ENCODE assay signal across 8 cellular contexts in the genomic region with DNA sequence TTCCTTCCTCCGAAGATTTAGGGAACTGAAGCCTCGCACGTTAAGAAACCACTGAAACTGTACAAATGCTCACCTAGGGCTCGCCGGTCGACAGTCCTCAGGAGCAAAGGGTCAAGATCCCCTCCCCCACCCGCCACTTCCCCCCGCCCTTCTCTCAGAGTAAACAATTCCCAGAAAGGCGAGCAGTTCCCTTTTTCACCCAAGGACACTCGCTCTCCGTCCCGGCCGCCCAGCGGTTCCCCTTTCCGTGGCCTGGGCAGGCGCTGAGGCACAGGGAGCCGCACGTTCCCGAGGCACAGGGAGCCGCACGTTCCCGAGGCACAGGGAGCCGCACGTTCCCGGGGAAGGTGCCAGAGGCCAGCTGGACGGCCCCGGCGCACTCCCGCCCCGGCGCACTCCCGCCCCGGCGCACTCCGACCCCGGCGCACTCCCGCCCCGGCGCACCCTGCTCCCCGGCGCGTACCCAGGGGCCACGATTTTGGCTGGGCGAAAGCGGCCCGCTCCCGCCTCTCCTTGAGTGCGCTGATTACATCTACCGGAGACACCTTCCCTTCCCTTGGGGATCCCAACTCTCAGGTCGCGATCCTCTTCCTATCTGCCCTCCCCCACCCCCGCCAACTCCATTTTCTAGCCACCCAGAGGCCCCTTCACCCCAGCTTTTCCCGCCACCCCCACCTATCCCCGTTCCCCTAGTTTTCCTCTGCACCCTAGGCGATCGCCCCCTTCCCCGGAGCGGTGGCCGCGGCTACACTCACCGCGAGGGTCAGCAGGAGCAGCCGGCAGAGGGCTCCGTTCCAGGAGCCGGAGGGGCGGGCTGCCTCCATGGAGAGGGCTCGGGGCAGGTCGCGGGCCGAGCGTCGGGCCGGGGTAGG. TPM values are rescaled to one million over a fixed set of nuclear protein-coding genes. Genes with fewer than 3 reads are reported as not detected.
DNase-seq lines count a peak whose midpoint lies in the region; ATAC-seq, FAIRE-seq and TF ChIP-seq lines count a peak whose summit lies in the region.

No MANE protein-coding gene starts in this region.

- TF ChIP-seq CTCF in bronchial epithelial cell (IDR thresholded peaks at IDR 0.05; ENCODE audit: insufficient read depth, low read length, severe bottlenecking) (peak; percentile 47), left lung (IDR thresholded peaks at IDR 0.05) (no peak)

- intact Hi-C loops in left lung (cut with DNase I) = no loop called here

- ATAC-seq in left lung = peak; percentile 88
- no peak for ATAC-seq in GM18517 (IDR thresholded peaks at IDR 0.05; ENCODE audit: unreplicated experiment)

- no peak for FAIRE-seq in bronchial epithelial cell (lab: Jason Lieb, UNC)

- H3K9me3 ChIP-seq in left lung = no peaks in the 10 kb centered on the region

- DNase-seq in Daoy (ENCODE audit: low read depth) (peak; percentile 45), NCI-H1105 treated with DMSO at 0.1 percent for 48 hours (lab: John Stamatoyannopoulos, UW) (peak; percentile 58), bronchial epithelial cell (ENCODE audit: low read depth) (no peak), left lung (peak; percentile 83 to 96), substantia nigra (lab: John Stamatoyannopoulos, UW) (peak in 41 of 49 donors; percentile 5 to 70 (median 30)), HCEC 1CT (no peak), GM19238 (ENCODE audit: insufficient read length, low spot score) (no peak)

- peaks cover 0 to 8% of the 10 kb centered on the region in 2 donors for H3K4me1 ChIP-seq in left lung

- H3K4me3 ChIP-seq in bronchial epithelial cell (ENCODE audit: low read depth, low read length) (peak overlapping the region; percentile 87), left lung (peak overlapping the region; percentile 49 to 55)

- no peaks in the 10 kb centered on the region for H3K36me3 ChIP-seq in bronchial epithelial cell (ENCODE audit: control insufficient read depth, insufficient read depth, low read length)
- H3K36me3 ChIP-seq in left lung = no peaks in the 10 kb centered on the region

- H3K27ac ChIP-seq in left lung (peak overlapping the region; percentile 82 to 88), substantia nigra (ENCODE audit: low read depth, low read length, poor library complexity, severe bottlenecking) (peak overlapping the region; percentile 44)

- H3K27me3 ChIP-seq in bronchial epithelial cell (ENCODE audit: control insufficient read depth, insufficient read depth, low read length) (no peaks in the 10 kb centered on the region), left lung (peaks cover 0 to 41% of the 10 kb centered on the region in 2 donors)

RNA-seq across cellular contexts. Expression of gene DSC2, which starts 0.8 kb away (rescaled TPM):
- 2.8 and 4.3 TPM in 2 replicates for total RNA-seq in Daoy (2014; rRNA removed; shearing (Covaris generic))
- total RNA-seq in bronchial epithelial cell = 49.0 and 111 TPM in 2 replicates
- 10 to 100 TPM; 18.5 to 21.0 TPM for total RNA-seq in left lung

RNA-seq across cellular contexts. Expression of gene DSC3, which starts 58.8 kb away (rescaled TPM):
- not detected in 2 replicates for total RNA-seq in Daoy (2014; rRNA removed; shearing (Covaris generic))
- total RNA-seq in bronchial epithelial cell (193 and 198 TPM in 2 replicates), left lung (under 1 TPM in 1 of 2 donors, not detected in 1; 0.97 TPM)

Comparison
In these comparisons a context has a peak if more than half of its experiments do, and no peak if none do; other contexts are left out.
1. DNase-seq: peak in Daoy (single experiment), NCI-H1105 treated with DMSO at 0.1 percent for 48 hours (single experiment), left lung (2 of 2) and substantia nigra (41 of 49); none in bronchial epithelial cell (single experiment), HCEC 1CT (single experiment) and GM19238 (single experiment).
2. RNA of gene DSC3, which starts 58.8 kb away (total RNA-seq): 193 to 198 TPM in bronchial epithelial cell; 0.97 TPM in left lung and not detected in Daoy; every median in the first group is over 10 times any median in the second.